2 cellular contexts compared by ENCODE assay signal in the genomic region with DNA sequence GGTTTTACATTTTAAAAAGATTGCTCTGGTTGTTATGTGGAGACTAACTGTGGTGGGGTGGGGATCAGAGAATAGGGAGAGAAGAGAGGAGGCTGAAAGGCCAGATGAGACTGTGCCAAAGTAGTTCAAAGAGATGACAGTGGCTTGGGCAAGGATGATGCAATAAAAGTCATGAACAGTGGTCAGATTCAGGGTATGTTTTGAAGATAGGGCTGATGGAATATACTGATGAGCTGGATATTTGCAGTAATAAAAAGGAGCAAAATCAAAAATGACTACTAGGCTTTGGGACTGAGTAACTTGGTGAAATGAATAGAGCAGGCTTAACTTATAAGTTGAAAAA.
TF ChIP-seq lines count a peak whose summit lies in the region.

No MANE protein-coding gene starts in this region.

TF ChIP-seq in K562, 482 proteins besides CTCF, POLR2A, EP300 and RAD21 (continued from another document):
- TF ChIP-seq, protein P1, sequence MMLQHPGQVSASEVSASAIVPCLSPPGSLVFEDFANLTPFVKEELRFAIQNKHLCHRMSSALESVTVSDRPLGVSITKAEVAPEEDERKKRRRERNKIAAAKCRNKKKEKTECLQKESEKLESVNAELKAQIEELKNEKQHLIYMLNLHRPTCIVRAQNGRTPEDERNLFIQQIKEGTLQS (IDR thresholded peaks at IDR 0.05), result peak; percentile 92
- TF ChIP-seq, protein P1 (CRISPR knock-in tag; conservative IDR thresholded peaks at IDR 0.05), result no peak
- no peak for TF ChIP-seq TGIF2 (CRISPR knock-in tag; IDR thresholded peaks at IDR 0.05)
- 0 out of 2 replicates have a peak, but pooled peaks have one; percentile 20 for TF ChIP-seq ZNF766 (CRISPR knock-in tag; conservative IDR thresholded peaks at IDR 0.05)
- no peak for TF ChIP-seq HNRNPK (IDR thresholded peaks at IDR 0.05; ENCODE audit: low read depth, low read length, poor library complexity, severe bottlenecking)
- no peak for TF ChIP-seq RBM15 (IDR thresholded peaks at IDR 0.05; ENCODE audit: insufficient read depth, low read length)
- peak; percentile 71 for TF ChIP-seq CEBPB (tag; IDR thresholded peaks at IDR 0.05)
- TF ChIP-seq, protein P2, sequence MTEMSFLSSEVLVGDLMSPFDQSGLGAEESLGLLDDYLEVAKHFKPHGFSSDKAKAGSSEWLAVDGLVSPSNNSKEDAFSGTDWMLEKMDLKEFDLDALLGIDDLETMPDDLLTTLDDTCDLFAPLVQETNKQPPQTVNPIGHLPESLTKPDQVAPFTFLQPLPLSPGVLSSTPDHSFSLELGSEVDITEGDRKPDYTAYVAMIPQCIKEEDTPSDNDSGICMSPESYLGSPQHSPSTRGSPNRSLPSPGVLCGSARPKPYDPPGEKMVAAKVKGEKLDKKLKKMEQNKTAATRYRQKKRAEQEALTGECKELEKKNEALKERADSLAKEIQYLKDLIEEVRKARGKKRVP (CRISPR knock-in tag; IDR thresholded peaks at IDR 0.05), result peak; percentile 92
- TF ChIP-seq PRPF4 (IDR thresholded peaks at IDR 0.05; ENCODE audit: insufficient read depth, low read depth, low read length, poor library complexity, severe bottlenecking), result no peak
- TF ChIP-seq ZNF584 (CRISPR knock-in tag; IDR thresholded peaks at IDR 0.05; ENCODE audit: low read depth), result peak; percentile 70; the same call in 1 of the 2 replicates

TF ChIP-seq in liver, 16 proteins besides CTCF, POLR2A, EP300 and RAD21 (continued from another document):
- TF ChIP-seq HNF4A (conservative IDR thresholded peaks at IDR 0.05) (peak; percentile 45 to 63), GABPA (IDR thresholded peaks at IDR 0.05 in 1 of 2, conservative IDR thresholded peaks at IDR 0.05 in 1 of 2) (no peak), EGR1 (IDR thresholded peaks at IDR 0.05; ENCODE audit: low read depth in 2 of 2) (peak in 1 of 2 donors; percentile 13), HNF4G (IDR thresholded peaks at IDR 0.05) (no peak), RXRA (IDR thresholded peaks at IDR 0.05) (peak; percentile 51 to 53), TAF1 (conservative IDR thresholded peaks at IDR 0.05) (no peak), SP1 (IDR thresholded peaks at IDR 0.05) (peak; percentile 24)
- TF ChIP-seq, protein P3, sequence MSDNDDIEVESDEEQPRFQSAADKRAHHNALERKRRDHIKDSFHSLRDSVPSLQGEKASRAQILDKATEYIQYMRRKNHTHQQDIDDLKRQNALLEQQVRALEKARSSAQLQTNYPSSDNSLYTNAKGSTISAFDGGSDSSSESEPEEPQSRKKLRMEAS (IDR thresholded peaks at IDR 0.05), result no peak
- TF ChIP-seq, protein P1 (IDR thresholded peaks at IDR 0.05), result peak; percentile 96
- TF ChIP-seq, protein P4, sequence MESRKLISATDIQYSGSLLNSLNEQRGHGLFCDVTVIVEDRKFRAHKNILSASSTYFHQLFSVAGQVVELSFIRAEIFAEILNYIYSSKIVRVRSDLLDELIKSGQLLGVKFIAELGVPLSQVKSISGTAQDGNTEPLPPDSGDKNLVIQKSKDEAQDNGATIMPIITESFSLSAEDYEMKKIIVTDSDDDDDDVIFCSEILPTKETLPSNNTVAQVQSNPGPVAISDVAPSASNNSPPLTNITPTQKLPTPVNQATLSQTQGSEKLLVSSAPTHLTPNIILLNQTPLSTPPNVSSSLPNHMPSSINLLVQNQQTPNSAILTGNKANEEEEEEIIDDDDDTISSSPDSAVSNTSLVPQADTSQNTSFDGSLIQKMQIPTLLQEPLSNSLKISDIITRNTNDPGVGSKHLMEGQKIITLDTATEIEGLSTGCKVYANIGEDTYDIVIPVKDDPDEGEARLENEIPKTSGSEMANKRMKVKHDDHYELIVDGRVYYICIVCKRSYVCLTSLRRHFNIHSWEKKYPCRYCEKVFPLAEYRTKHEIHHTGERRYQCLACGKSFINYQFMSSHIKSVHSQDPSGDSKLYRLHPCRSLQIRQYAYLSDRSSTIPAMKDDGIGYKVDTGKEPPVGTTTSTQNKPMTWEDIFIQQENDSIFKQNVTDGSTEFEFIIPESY (IDR thresholded peaks at IDR 0.05), result no peak
